Comparison of ENCODE assay signal across 15 cellular contexts in genomic region chr7:27176962-27177794, GRCh38. TPM values are rescaled to one million over a fixed set of nuclear protein-coding genes. Genes with fewer than 3 reads are reported as not detected.
DNase-seq lines count a peak whose midpoint lies in the region; ATAC-seq, FAIRE-seq and TF ChIP-seq lines count a peak whose summit lies in the region.
"Had no signal": no experiment of that assay in that cellular context is flagged by ENCODE, and none has a peak within 500 bp of the region (broad histone marks: within the 10 kb centered on the region; RNA-seq: fewer than 3 reads in every experiment).

No MANE protein-coding gene starts in this region.

- no peak overlapping the region for H3K4me3 ChIP-seq in right atrium auricular region
- no peak overlapping the region for H3K4me3 ChIP-seq in H1 (ENCODE audit: extremely low read depth in 1 of 4, insufficient read depth in 2 of 4, low read depth in 3 of 4, low read length in 4 of 4)
- no peak overlapping the region for H3K4me3 ChIP-seq in upper lobe of right lung
- H3K4me3 ChIP-seq in coronary artery, result no peak overlapping the region

- H3K4me3 Mint-ChIP-seq in neural crest cell, result peak overlapping the region; percentile 17

- no peak for TF ChIP-seq RAD21 in H1 (IDR thresholded peaks at IDR 0.05 in 1 of 2, conservative IDR thresholded peaks at IDR 0.05 in 1 of 2; ENCODE audit: low read depth in 2 of 2, low read length in 2 of 2)

- no peak overlapping the region for H2BK5ac ChIP-seq in H1 (ENCODE audit: low read depth, low read length)

- FAIRE-seq in H1 (lab: Jason Lieb, UNC), result no peak
- FAIRE-seq: bronchial epithelial cell had no signal

- no peaks in the 10 kb centered on the region for H3K79me2 ChIP-seq in H1 (ENCODE audit: control insufficient read depth in 1 of 2, insufficient read depth in 2 of 2, low read length in 2 of 2)

- no peak for ATAC-seq in upper lobe of right lung
- ATAC-seq in HG03039 (IDR thresholded peaks at IDR 0.05; ENCODE audit: unreplicated experiment), result no peak
- ATAC-seq: activated CD4-positive, CD25-positive, alpha-beta regulatory T cell treated with anti-CD3 and anti-CD28 coated beads, Interleukin-2, amount 50 U/mL, for 24 hours had no signal

- peaks cover 94% of the 10 kb centered on the region for H3K27me3 Mint-ChIP-seq in neural crest cell (ENCODE audit: low read depth)

- no peak overlapping the region for H2AK5ac ChIP-seq in H1 (ENCODE audit: low read depth, low read length)

- H3K36me3 ChIP-seq in right atrium auricular region (no peaks in the 10 kb centered on the region), H1 (ENCODE audit: control insufficient read depth in 2 of 4, insufficient read depth in 4 of 4, low read length in 3 of 4) (peaks cover 0 to 15% (median 0%) of the 10 kb centered on the region in 4 experiments; a peak in 1 of 8 replicates), upper lobe of right lung (no peaks in the 10 kb centered on the region)

- H3K27me3 ChIP-seq in right atrium auricular region (peaks cover 56 to 82% of the 10 kb centered on the region in 2 donors), H1 (replicated peaks in 1 of 4; ENCODE audit: control insufficient read depth in 3 of 4, extremely low read depth in 1 of 4, insufficient read depth in 3 of 4, low read length in 3 of 4) (peaks cover 99 to 100% (median 100%) of the 10 kb centered on the region in 4 experiments), upper lobe of right lung (peaks cover 100% of the 10 kb centered on the region)

- peaks cover 3% of the 10 kb centered on the region for H3K36me3 Mint-ChIP-seq in neural crest cell (ENCODE audit: low read depth)

- POLR2A ChIA-PET in H1 (lab: Charles Lee; ENCODE audit: partially characterized antibody), result no interaction called here

- H3K56ac ChIP-seq in H1 (replicated peaks; ENCODE audit: insufficient read length, low read depth, low read length), result no peak overlapping the region

- no peaks in the 10 kb centered on the region for H3K9me3 Mint-ChIP-seq in neural crest cell
- H3K9me3 Mint-ChIP-seq: activated T-helper 2 cell treated with anti-CD3 and anti-CD28 coated beads, Interferon-gamma antibody, Interleukin-2, Interleukin-4, amounts not matched to agents 10 μg/mL and 5 μg/mL and 100 μg/mL, durations not matched to agents 14 hours and 24 hours and 36 hours had no signal

- H3K23ac ChIP-seq in H1 (ENCODE audit: insufficient read length), result no peak overlapping the region

- H3K23me2 ChIP-seq in H1 (ENCODE audit: low read depth, low read length), result no peaks in the 10 kb centered on the region; the same call in 1 of the 2 replicates

- no peak overlapping the region for H3K4ac ChIP-seq in H1 (replicated peaks; ENCODE audit: insufficient read length, low read depth, low read length)

- H3K9me3 ChIP-seq in right atrium auricular region, result no peaks in the 10 kb centered on the region
- no peaks in the 10 kb centered on the region; a peak in 1 of 4 replicates for H3K9me3 ChIP-seq in H1 (ENCODE audit: insufficient read depth in 2 of 2, low read depth in 1 of 2, low read length in 1 of 2)
- H3K9me3 ChIP-seq in upper lobe of right lung, result no peaks in the 10 kb centered on the region

- TF ChIP-seq CTCF in right atrium auricular region (IDR thresholded peaks at IDR 0.05) (no peak), H1 (IDR thresholded peaks at IDR 0.05; ENCODE audit: control extremely low read depth in 1 of 3, insufficient read depth in 1 of 3, low read depth in 1 of 3, low read length in 3 of 3) (no peak), neural crest cell (conservative IDR thresholded peaks at IDR 0.05) (no peak), upper lobe of right lung (IDR thresholded peaks at IDR 0.05) (no peak), coronary artery (IDR thresholded peaks at IDR 0.05) (no peak)

- H4K20me1 ChIP-seq in H1 (replicated peaks in 1 of 2; ENCODE audit: control insufficient read depth in 1 of 2, insufficient read depth in 2 of 2, low read length in 2 of 2), result peaks cover 43 to 54% of the 10 kb centered on the region in 2 experiments

- no peaks in the 10 kb centered on the region for H3K79me1 ChIP-seq in H1 (ENCODE audit: low read depth, low read length)

- H3K27ac ChIP-seq in right atrium auricular region, result no peak overlapping the region
- no peak overlapping the region for H3K27ac ChIP-seq in H1 (ENCODE audit: low read depth, low read length)
- no peak overlapping the region for H3K27ac ChIP-seq in upper lobe of right lung
- no peak overlapping the region for H3K27ac ChIP-seq in coronary artery

- no peak overlapping the region for H3K9ac ChIP-seq in H1 (replicated peaks in 1 of 4; ENCODE audit: extremely low read depth in 1 of 4, low read depth in 3 of 4, low read length in 3 of 4)

- H2BK12ac ChIP-seq in H1 (ENCODE audit: low read depth, low read length), result no peak overlapping the region

- no peak for TF ChIP-seq EP300 in H1 (IDR thresholded peaks at IDR 0.05; ENCODE audit: borderline replicate concordance in 1 of 2, low read depth in 2 of 2, low read length in 2 of 2)

- TF ChIP-seq POLR2A in H1 (IDR thresholded peaks at IDR 0.05; ENCODE audit: control extremely low read depth in 1 of 2, low read depth in 2 of 2, low read length in 2 of 2), result no peak

- 32% methylated on average over 22 of the region's 22 CpGs; no CpG with 5 or more reads in 1 of the 2 experiments for WGBS in H1 (ENCODE audit: extremely low coverage in 1 of 2, insufficient coverage in 1 of 2, insufficient read length in 1 of 2, insufficient replicate concordance in 2 of 2, low coverage in 1 of 2, low lambda C conversion rate in 2 of 2, missing lambda C conversion rate in 1 of 2), 2 experiments

- H4K91ac ChIP-seq in H1 (replicated peaks; ENCODE audit: insufficient read length, low read length), result no peak overlapping the region

- H4K5ac ChIP-seq in H1 (ENCODE audit: insufficient read length, low read depth, low read length), result no peak overlapping the region

- no peak overlapping the region for H3K4me2 ChIP-seq in H1 (ENCODE audit: insufficient read depth in 1 of 2, low read depth in 2 of 2, low read length in 2 of 2)

- H3K18ac ChIP-seq in H1 (ENCODE audit: extremely low read depth, low read length), result no peak overlapping the region

- H2BK120ac ChIP-seq in H1 (replicated peaks; ENCODE audit: low read depth, low read length), result no peak overlapping the region

- H3K14ac ChIP-seq in H1 (ENCODE audit: insufficient read length), result no peak overlapping the region

- H4K8ac ChIP-seq in H1 (ENCODE audit: extremely low read depth, insufficient read depth, low read length), result no peak overlapping the region

- H2BK20ac ChIP-seq in H1 (ENCODE audit: low read length), result no peak overlapping the region

- CTCF ChIA-PET in H1 (lab: Charles Lee; ENCODE audit: partially characterized antibody), result interaction anchor here (0.7 to 2.4 kb wide), 11 partner anchors 9 to 919 kb away, joined by 3 to 8 read pairs (median 4); no protein-coding TSS in a partner anchor

- no peak overlapping the region for H3K27ac Mint-ChIP-seq in neural crest cell (ENCODE audit: unreplicated experiment)
- H3K27ac Mint-ChIP-seq: activated T-helper 2 cell treated with anti-CD3 and anti-CD28 coated beads, Interferon-gamma antibody, Interleukin-2, Interleukin-4, amounts not matched to agents 10 μg/mL and 5 μg/mL and 100 μg/mL, durations not matched to agents 14 hours and 24 hours and 36 hours had no signal

- H2BK15ac ChIP-seq in H1 (ENCODE audit: low read length), result no peak overlapping the region

- intact Hi-C loops in cardiac septum (cut with DNase I), result no loop called here
- intact Hi-C loops in upper lobe of right lung (cut with DNase I), result no loop called here

- no peak overlapping the region for H2AFZ ChIP-seq in H1 (ENCODE audit: low read length)

- no peaks in the 10 kb centered on the region for H3K4me1 Mint-ChIP-seq in neural crest cell

- H3K4me1 ChIP-seq in right atrium auricular region (peaks cover 0 to 36% of the 10 kb centered on the region in 2 donors), H1 (replicated peaks in 1 of 4; ENCODE audit: control insufficient read depth in 3 of 4, insufficient read depth in 4 of 4, low read length in 3 of 4) (peaks cover 4 to 11% (median 5%) of the 10 kb centered on the region in 4 experiments; a peak in 5 of 7 replicates), upper lobe of right lung (peaks cover 21% of the 10 kb centered on the region)

- DNase-seq in cardiac septum (ENCODE audit: low spot score) (peak; percentile 62), right atrium auricular region (ENCODE audit: low spot score) (no peak), H1 (ENCODE audit: low read depth in 1 of 2, low spot score in 2 of 2) (peak in 1 of 2 experiments; percentile 44), neural crest cell (ENCODE audit: low read depth, low spot score) (no peak), upper lobe of right lung (peak; percentile 40), coronary artery (ENCODE audit: low spot score) (no peak)
- DNase-seq in NK-92 treated with Interleukin-12 subunit alpha and Interleukin-12 subunit beta, amount 100 ng/mL, for 24 hours (lab: John Stamatoyannopoulos, UW), result no peak
- DNase-seq: DMS79 treated with DMSO at 0.1 percent for 48 hours, NCI-H146, NCI-H748 treated with DMSO at 0.1 percent for 48 hours had no signal

RNA-seq across cellular contexts. Expression of gene HOXA10, which starts 3.1 kb away (rescaled TPM):
- not detected for total RNA-seq in cardiac septum
- total RNA-seq in right atrium auricular region, result not detected
- not detected in 2 replicates for total RNA-seq in H1 (2021; fragmentation: NEBNext Ultra II Directional; extraction: Animal tissue kit (Norgen Biotek cat#: 25700))
- not detected in 2 replicates for polyA plus RNA-seq in H1 (2011; rRNA removed)
- not detected for polyA plus RNA-seq in H1 (2011; cell fraction: cytosol; rRNA removed)
- not detected for polyA plus RNA-seq in H1 (2011; cell fraction: nucleus; rRNA removed)
- polyA plus RNA-seq in H1 (2012, experiment 1 of 2), result not detected in 4 replicates
- polyA plus RNA-seq in H1 (2012, experiment 2 of 2), result not detected
- polyA plus RNA-seq in H1 (2013, experiment 1 of 2), result not detected
- polyA plus RNA-seq in H1 (2013, experiment 2 of 2), result not detected
- not detected in 2 replicates for polyA minus RNA-seq in H1 (2011; rRNA and poly(A)+ RNA removed)
- polyA minus RNA-seq in H1 (2011; cell fraction: cytosol; rRNA and poly(A)+ RNA removed), result not detected
- polyA minus RNA-seq in H1 (2011; cell fraction: nucleus; rRNA and poly(A)+ RNA removed), result not detected
- 0.35 TPM in 1 of 2 replicates, not detected in the other for total RNA-seq in neural crest cell
- total RNA-seq in upper lobe of right lung, result 0.38 TPM
- total RNA-seq: activated T-helper 2 cell treated with anti-CD3 and anti-CD28 coated beads, Interferon-gamma antibody, Interleukin-2, Interleukin-4, amounts not matched to agents 10 μg/mL and 5 μg/mL and 100 μg/mL, durations not matched to agents 14 hours and 24 hours and 36 hours; bronchial epithelial cell had no signal

RNA-seq across cellular contexts. Expression of gene HOXA11, which starts 7.9 kb away (rescaled TPM):
- total RNA-seq in cardiac septum (not detected), right atrium auricular region (not detected), neural crest cell (not detected in 2 replicates), upper lobe of right lung (not detected)
- not detected in 2 replicates for total RNA-seq in H1 (2021; fragmentation: NEBNext Ultra II Directional; extraction: Animal tissue kit (Norgen Biotek cat#: 25700))
- not detected in 2 replicates for polyA plus RNA-seq in H1 (2011; rRNA removed)
- polyA plus RNA-seq in H1 (2011; cell fraction: cytosol; rRNA removed), result not detected
- not detected for polyA plus RNA-seq in H1 (2011; cell fraction: nucleus; rRNA removed)
- polyA plus RNA-seq in H1 (2012, experiment 1 of 2), result not detected in 4 replicates
- not detected for polyA plus RNA-seq in H1 (2012, experiment 2 of 2)
- polyA plus RNA-seq in H1 (2013, experiment 1 of 2), result not detected
- polyA plus RNA-seq in H1 (2013, experiment 2 of 2), result not detected
- not detected in 2 replicates for polyA minus RNA-seq in H1 (2011; rRNA and poly(A)+ RNA removed)
- not detected for polyA minus RNA-seq in H1 (2011; cell fraction: cytosol; rRNA and poly(A)+ RNA removed)
- not detected for polyA minus RNA-seq in H1 (2011; cell fraction: nucleus; rRNA and poly(A)+ RNA removed)
- total RNA-seq: activated T-helper 2 cell treated with anti-CD3 and anti-CD28 coated beads, Interferon-gamma antibody, Interleukin-2, Interleukin-4, amounts not matched to agents 10 μg/mL and 5 μg/mL and 100 μg/mL, durations not matched to agents 14 hours and 24 hours and 36 hours; bronchial epithelial cell; mucosa of gallbladder had no signal

RNA-seq across cellular contexts. Expression of gene HOXA9, which starts 11.8 kb away (rescaled TPM):
- total RNA-seq in cardiac septum (not detected), right atrium auricular region (not detected), neural crest cell (9.0 and 10.0 TPM in 2 replicates), upper lobe of right lung (1.2 TPM)
- not detected in 2 replicates for total RNA-seq in H1 (2021; fragmentation: NEBNext Ultra II Directional; extraction: Animal tissue kit (Norgen Biotek cat#: 25700))
- not detected in 2 replicates for polyA plus RNA-seq in H1 (2011; rRNA removed)
- not detected for polyA plus RNA-seq in H1 (2011; cell fraction: cytosol; rRNA removed)
- polyA plus RNA-seq in H1 (2011; cell fraction: nucleus; rRNA removed), result not detected
- not detected in 4 replicates for polyA plus RNA-seq in H1 (2012, experiment 1 of 2)
- polyA plus RNA-seq in H1 (2012, experiment 2 of 2), result not detected
- polyA plus RNA-seq in H1 (2013, experiment 1 of 2), result not detected
- not detected for polyA plus RNA-seq in H1 (2013, experiment 2 of 2)
- not detected in 2 replicates for polyA minus RNA-seq in H1 (2011; rRNA and poly(A)+ RNA removed)
- polyA minus RNA-seq in H1 (2011; cell fraction: cytosol; rRNA and poly(A)+ RNA removed), result not detected
- polyA minus RNA-seq in H1 (2011; cell fraction: nucleus; rRNA and poly(A)+ RNA removed), result not detected
- total RNA-seq: activated T-helper 2 cell treated with anti-CD3 and anti-CD28 coated beads, Interferon-gamma antibody, Interleukin-2, Interleukin-4, amounts not matched to agents 10 μg/mL and 5 μg/mL and 100 μg/mL, durations not matched to agents 14 hours and 24 hours and 36 hours; bronchial epithelial cell had no signal

RNA-seq across cellular contexts. Expression of gene HOXA7, which starts 20.7 kb away (rescaled TPM):
- total RNA-seq in cardiac septum (not detected), right atrium auricular region (not detected), neural crest cell (7.1 and 8.8 TPM in 2 replicates), upper lobe of right lung (2.9 TPM)
- total RNA-seq in H1 (2021; fragmentation: NEBNext Ultra II Directional; extraction: Animal tissue kit (Norgen Biotek cat#: 25700)), result not detected in 2 replicates
- 0.03 TPM in 1 of 2 replicates, not detected in the other for polyA plus RNA-seq in H1 (2011; rRNA removed)
- not detected for polyA plus RNA-seq in H1 (2011; cell fraction: cytosol; rRNA removed)
- polyA plus RNA-seq in H1 (2011; cell fraction: nucleus; rRNA removed), result not detected
- polyA plus RNA-seq in H1 (2012, experiment 1 of 2), result not detected in 4 replicates
- not detected for polyA plus RNA-seq in H1 (2012, experiment 2 of 2)
- 0.02 TPM for polyA plus RNA-seq in H1 (2013, experiment 1 of 2)
- 0.02 TPM for polyA plus RNA-seq in H1 (2013, experiment 2 of 2)
- not detected in 2 replicates for polyA minus RNA-seq in H1 (2011; rRNA and poly(A)+ RNA removed)
- polyA minus RNA-seq in H1 (2011; cell fraction: cytosol; rRNA and poly(A)+ RNA removed), result not detected
- polyA minus RNA-seq in H1 (2011; cell fraction: nucleus; rRNA and poly(A)+ RNA removed), result not detected
- total RNA-seq: activated T-helper 2 cell treated with anti-CD3 and anti-CD28 coated beads, Interferon-gamma antibody, Interleukin-2, Interleukin-4, amounts not matched to agents 10 μg/mL and 5 μg/mL and 100 μg/mL, durations not matched to agents 14 hours and 24 hours and 36 hours; bronchial epithelial cell; mucosa of gallbladder had no signal

RNA-seq across cellular contexts. Expression of gene HOXA13, which starts 22.7 kb away (rescaled TPM):
- total RNA-seq in cardiac septum (not detected), right atrium auricular region (not detected), neural crest cell (not detected in 2 replicates), upper lobe of right lung (not detected)
- not detected in 2 replicates for total RNA-seq in H1 (2021; fragmentation: NEBNext Ultra II Directional; extraction: Animal tissue kit (Norgen Biotek cat#: 25700))
- not detected in 2 replicates for polyA plus RNA-seq in H1 (2011; rRNA removed)
- not detected for polyA plus RNA-seq in H1 (2011; cell fraction: cytosol; rRNA removed)
- not detected for polyA plus RNA-seq in H1 (2011; cell fraction: nucleus; rRNA removed)
- 0.07 TPM in 1 of 4 replicates, not detected in the others for polyA plus RNA-seq in H1 (2012, experiment 1 of 2)
- not detected for polyA plus RNA-seq in H1 (2012, experiment 2 of 2)
- not detected for polyA plus RNA-seq in H1 (2013, experiment 1 of 2)
- not detected for polyA plus RNA-seq in H1 (2013, experiment 2 of 2)
- polyA minus RNA-seq in H1 (2011; rRNA and poly(A)+ RNA removed), result not detected in 2 replicates
- not detected for polyA minus RNA-seq in H1 (2011; cell fraction: cytosol; rRNA and poly(A)+ RNA removed)
- not detected for polyA minus RNA-seq in H1 (2011; cell fraction: nucleus; rRNA and poly(A)+ RNA removed)
- total RNA-seq: activated T-helper 2 cell treated with anti-CD3 and anti-CD28 coated beads, Interferon-gamma antibody, Interleukin-2, Interleukin-4, amounts not matched to agents 10 μg/mL and 5 μg/mL and 100 μg/mL, durations not matched to agents 14 hours and 24 hours and 36 hours had no signal

Comparison
In these comparisons a context has a peak if more than half of its experiments do, and no peak if none do; other contexts are left out.
1. DNase-seq: peak in cardiac septum (single experiment) and upper lobe of right lung (single experiment); none in right atrium auricular region (single experiment), neural crest cell (single experiment), NK-92 treated with Interleukin-12 subunit alpha and Interleukin-12 subunit beta, amount 100 ng/mL, for 24 hours (single experiment) and coronary artery (single experiment).